ENCODE assay signal across 20 cellular contexts in genomic region chr20:63119451-63120285, GRCh38.
A peak's percentile ranks its signal among the peaks of the same experiment; 100 is the strongest.
DNase-seq lines count a peak whose midpoint lies in the region; ATAC-seq and TF ChIP-seq lines count a peak whose summit lies in the region.
"Had no signal": no experiment of that assay in that cellular context is flagged by ENCODE, and none has a peak within 500 bp of the region (broad histone marks: within the 10 kb centered on the region; RNA-seq: fewer than 3 reads in every experiment).

No MANE protein-coding gene starts in this region.

- 71% methylated on average over 19 of the region's 19 CpGs for WGBS in mesenchymal stem cell
- no CpG with 5 or more reads among the region's 19 CpGs for WGBS in gastroesophageal sphincter (ENCODE audit: low coverage in 1 of 2), 2 donors

- H2BK12ac ChIP-seq in mesenchymal stem cell (ENCODE audit: low read length in 2 of 2) = no peak overlapping the region

- H3K14ac ChIP-seq in mesenchymal stem cell (ENCODE audit: low read length in 2 of 2) = no peak overlapping the region

- no peak for TF ChIP-seq EP300 in gastroesophageal sphincter (IDR thresholded peaks at IDR 0.05)

- TF ChIP-seq CTCF in chondrocyte (IDR thresholded peaks at IDR 0.05) (no peak), upper lobe of right lung (IDR thresholded peaks at IDR 0.05) (no peak), gastroesophageal sphincter (IDR thresholded peaks at IDR 0.05) (no peak)

- H2BK15ac ChIP-seq in mesenchymal stem cell (ENCODE audit: low read depth, poor library complexity, severe bottlenecking) = no peak overlapping the region

- no peak overlapping the region for H2AFZ ChIP-seq in mesenchymal stem cell (ENCODE audit: low read depth, low read length)

- peaks cover 42% of the 10 kb centered on the region for H3K27me3 Mint-ChIP-seq in chondrocyte (ENCODE audit: low read depth)

- no peak overlapping the region for H3K4me3 Mint-ChIP-seq in chondrocyte (ENCODE audit: unreplicated experiment)
- H3K4me3 Mint-ChIP-seq: CD4-positive, alpha-beta memory T cell; H9 had no signal

- no peak overlapping the region for H2AK5ac ChIP-seq in mesenchymal stem cell (ENCODE audit: low read length, severe bottlenecking)

- no peak overlapping the region for H3K23ac ChIP-seq in mesenchymal stem cell (ENCODE audit: low read length in 2 of 2)

- DNase-seq in activated effector memory CD4-positive, alpha-beta T cell treated with anti-CD3 and anti-CD28 coated beads, Interleukin-2, amount 50 U/mL, for 16 hours = peak; percentile 52
- no peak for DNase-seq in activated effector memory CD4-positive, alpha-beta T cell treated with Interleukin-2 at 50 U/mL for 16 hours
- DNase-seq in chondrocyte (ENCODE audit: low spot score) = peak; percentile 88
- DNase-seq in mesenchymal stem cell = no peak
- DNase-seq in upper lobe of right lung = peak; percentile 51
- no peak for DNase-seq in dermis blood vessel endothelial cell
- DNase-seq in NCI-H1092 (lab: John Stamatoyannopoulos, UW) = no peak
- DNase-seq: CD4-positive, alpha-beta memory T cell; DMS 273 treated with DMSO at 0.1 percent for 48 hours; H9; MG63; NCI-H187; NCI-H446; NCI-H526; SIG-M5 had no signal

- H2BK5ac ChIP-seq in mesenchymal stem cell (ENCODE audit: low read depth, low read length, poor library complexity, severe bottlenecking) = no peak overlapping the region

- H3K27ac Mint-ChIP-seq in chondrocyte (ENCODE audit: unreplicated experiment) = no peak overlapping the region
- H3K27ac Mint-ChIP-seq: CD4-positive, alpha-beta memory T cell; H9 had no signal

- H3K9ac ChIP-seq in mesenchymal stem cell (ENCODE audit: low read length) = no peak overlapping the region
- H3K9ac ChIP-seq: BLaER1 treated with 17β-estradiol and CSF1 and Interleukin-3, amounts not matched to agents 10 nM and 100 nM had no signal

- peaks cover 6% of the 10 kb centered on the region for H3K9me3 Mint-ChIP-seq in chondrocyte (ENCODE audit: low read depth)
- H3K9me3 Mint-ChIP-seq: CD4-positive, alpha-beta memory T cell; H9 had no signal

- H3K27me3 ChIP-seq in mesenchymal stem cell (ENCODE audit: control insufficient read depth in 1 of 2, insufficient read depth in 1 of 2, low read length in 2 of 2) = peaks cover 32 to 42% of the 10 kb centered on the region in 2 experiments
- peaks cover 26% of the 10 kb centered on the region for H3K27me3 ChIP-seq in upper lobe of right lung
- H3K27me3 ChIP-seq in gastroesophageal sphincter = peaks cover 99% of the 10 kb centered on the region
- H3K27me3 ChIP-seq: BLaER1 treated with 17β-estradiol and CSF1 and Interleukin-3, amounts not matched to agents 10 nM and 100 nM had no signal

- H3K4ac ChIP-seq in mesenchymal stem cell (ENCODE audit: low read depth in 1 of 2, low read length in 2 of 2) = no peak overlapping the region

- no peak overlapping the region for H3K18ac ChIP-seq in mesenchymal stem cell (ENCODE audit: low read depth in 1 of 2, low read length in 2 of 2)

- H3K4me1 Mint-ChIP-seq in chondrocyte (ENCODE audit: low read depth) = no peaks in the 10 kb centered on the region
- H3K4me1 Mint-ChIP-seq: CD4-positive, alpha-beta memory T cell had no signal

- H3K36me3 ChIP-seq in mesenchymal stem cell (ENCODE audit: control insufficient read depth in 1 of 2, insufficient read depth in 2 of 2, low read depth in 1 of 2, low read length in 2 of 2) = no peaks in the 10 kb centered on the region
- no peaks in the 10 kb centered on the region for H3K36me3 ChIP-seq in upper lobe of right lung
- H3K36me3 ChIP-seq in gastroesophageal sphincter = no peaks in the 10 kb centered on the region
- H3K36me3 ChIP-seq: BLaER1 treated with 17β-estradiol and CSF1 and Interleukin-3, amounts not matched to agents 10 nM and 100 nM; MG63 had no signal

- H4K91ac ChIP-seq in mesenchymal stem cell (ENCODE audit: low read length) = peak overlapping the region; percentile 56

- intact Hi-C loops in upper lobe of right lung (cut with DNase I) = no loop called here

- H3K9me3 ChIP-seq in mesenchymal stem cell (ENCODE audit: control insufficient read depth, low read length) (peaks cover 4% of the 10 kb centered on the region), upper lobe of right lung (no peaks in the 10 kb centered on the region), gastroesophageal sphincter (peaks cover 0 to 19% (median 0%) of the 10 kb centered on the region in 3 donors)
- H3K9me3 ChIP-seq: MG63 had no signal

- H4K8ac ChIP-seq in mesenchymal stem cell (ENCODE audit: low read length) = no peak overlapping the region

- H3K27ac ChIP-seq in mesenchymal stem cell (ENCODE audit: low read length, poor library complexity, severe bottlenecking) = no peak overlapping the region
- no peak overlapping the region for H3K27ac ChIP-seq in upper lobe of right lung
- H3K27ac ChIP-seq in gastroesophageal sphincter = no peak overlapping the region
- H3K27ac ChIP-seq: 22Rv1; BLaER1 treated with 17β-estradiol and CSF1 and Interleukin-3, amounts not matched to agents 10 nM and 100 nM had no signal

- no peak overlapping the region for H2BK120ac ChIP-seq in mesenchymal stem cell (ENCODE audit: low read depth, low read length)

- no peak overlapping the region for H3K4me3 ChIP-seq in mesenchymal stem cell (ENCODE audit: insufficient read depth in 1 of 2, low read depth in 1 of 2, low read length in 2 of 2)
- H3K4me3 ChIP-seq in upper lobe of right lung = no peak overlapping the region
- no peak overlapping the region for H3K4me3 ChIP-seq in gastroesophageal sphincter
- H3K4me3 ChIP-seq: BLaER1 treated with 17β-estradiol and CSF1 and Interleukin-3, amounts not matched to agents 10 nM and 100 nM; K562; MG63 had no signal

- H3K79me1 ChIP-seq in mesenchymal stem cell (replicated peaks; ENCODE audit: low read length, poor library complexity, severe bottlenecking) = no peaks in the 10 kb centered on the region

- no peak for TF ChIP-seq POLR2A in gastroesophageal sphincter (IDR thresholded peaks at IDR 0.05)

- ATAC-seq in upper lobe of right lung (no peak), gastroesophageal sphincter (no peak)
- ATAC-seq: K562 had no signal

- no peak overlapping the region for H3K4me2 ChIP-seq in mesenchymal stem cell (ENCODE audit: low read length, poor library complexity, severe bottlenecking)
- H3K4me2 ChIP-seq: BLaER1 treated with 17β-estradiol and CSF1 and Interleukin-3, amounts not matched to agents 10 nM and 100 nM had no signal

- H3K4me1 ChIP-seq in mesenchymal stem cell (ENCODE audit: control insufficient read depth, insufficient read depth, low read depth, low read length) (no peaks in the 10 kb centered on the region), upper lobe of right lung (no peaks in the 10 kb centered on the region), gastroesophageal sphincter (no peaks in the 10 kb centered on the region)
- H3K4me1 ChIP-seq: Caco-2 had no signal

- H3K36me3 Mint-ChIP-seq in chondrocyte (ENCODE audit: low read depth) = no peaks in the 10 kb centered on the region
- H3K36me3 Mint-ChIP-seq: CD4-positive, alpha-beta memory T cell had no signal

Comparison
In these comparisons a context has a peak if more than half of its experiments do, and no peak if none do; other contexts are left out.
1. DNase-seq: peak in activated effector memory CD4-positive, alpha-beta T cell treated with anti-CD3 and anti-CD28 coated beads, Interleukin-2, amount 50 U/mL, for 16 hours (single experiment), chondrocyte (single experiment) and upper lobe of right lung (single experiment); none in activated effector memory CD4-positive, alpha-beta T cell treated with Interleukin-2 at 50 U/mL for 16 hours (single experiment), mesenchymal stem cell (single experiment), dermis blood vessel endothelial cell (single experiment) and NCI-H1092 (single experiment).